ENCODE assay signal across 11 cellular contexts in the genomic region with DNA sequence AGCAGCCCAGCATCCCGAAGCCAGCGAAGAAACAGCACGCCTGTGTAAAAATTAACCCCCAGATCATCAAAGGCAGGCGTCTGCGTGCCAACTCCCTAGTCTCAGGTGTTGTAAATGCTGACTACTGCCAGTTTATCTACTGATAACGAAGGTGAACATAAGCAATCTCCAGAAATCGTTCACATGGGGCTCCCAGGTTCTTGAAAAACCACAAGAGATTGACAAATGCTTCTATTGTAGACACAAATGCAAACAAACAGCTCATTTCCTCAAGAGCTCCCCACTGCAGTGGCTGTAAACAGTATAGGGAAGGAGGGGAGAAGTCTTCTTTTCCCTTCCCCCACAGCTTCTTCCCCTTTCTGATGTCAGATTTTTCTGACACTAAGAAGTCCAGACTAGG. TPM values are rescaled to one million over a fixed set of nuclear protein-coding genes. Genes with fewer than 3 reads are reported as not detected.
DNase-seq lines count a peak whose midpoint lies in the region; ATAC-seq, FAIRE-seq and TF ChIP-seq lines count a peak whose summit lies in the region.
"Had no signal": no experiment of that assay in that cellular context is flagged by ENCODE, and none has a peak within 500 bp of the region (broad histone marks: within the 10 kb centered on the region; RNA-seq: fewer than 3 reads in every experiment).

No MANE protein-coding gene starts in this region.

- TF ChIP-seq POLR2A in stomach (IDR thresholded peaks at IDR 0.05), result no peak

- H3K4me3 Mint-ChIP-seq in chondrocyte (ENCODE audit: unreplicated experiment), result no peak overlapping the region

- H3K27ac Mint-ChIP-seq in chondrocyte (ENCODE audit: unreplicated experiment), result no peak overlapping the region

- no peak for TF ChIP-seq EP300 in stomach (IDR thresholded peaks at IDR 0.05)

- H2AFZ ChIP-seq in hepatocyte, result no peak overlapping the region

- no peaks in the 10 kb centered on the region for H3K9me3 Mint-ChIP-seq in chondrocyte (ENCODE audit: low read depth)

- DNase-seq in NCI-H2196 (lab: John Stamatoyannopoulos, UW; ENCODE audit: unreplicated experiment) (peak; percentile 20), NCI-H2196 treated with DMSO at 0.1 percent for 48 hours (lab: John Stamatoyannopoulos, UW; ENCODE audit: unreplicated experiment) (no peak), OCI-M1 (lab: John Stamatoyannopoulos, UW) (peak; percentile 74), hepatocyte (ENCODE audit: low spot score) (peak; percentile 84), stomach (peak; percentile 78), chondrocyte (ENCODE audit: low spot score) (no peak), frontal cortex (ENCODE audit: low spot score in 2 of 2) (no peak)
- DNase-seq: activated naive CD4-positive, alpha-beta T cell treated with anti-CD3 and anti-CD28 coated beads, Interleukin-2, amount 50 U/mL, for 16 hours; mammary epithelial cell had no signal

- no peak for ATAC-seq in GM21737 (IDR thresholded peaks at IDR 0.05; ENCODE audit: unreplicated experiment)

- H3K4me3 ChIP-seq in hepatocyte, result no peak overlapping the region
- no peak overlapping the region for H3K4me3 ChIP-seq in stomach

- TF ChIP-seq CTCF in hepatocyte (IDR thresholded peaks at IDR 0.05; ENCODE audit: poor library complexity) (no peak), stomach (IDR thresholded peaks at IDR 0.05) (no peak), chondrocyte (IDR thresholded peaks at IDR 0.05) (no peak)

- H3K79me2 ChIP-seq in hepatocyte, result no peaks in the 10 kb centered on the region

- 16% methylated on average over 7 of the region's 7 CpGs for WGBS in hepatocyte (ENCODE audit: low lambda C conversion rate, missing lambda C conversion rate)
- WGBS in stomach, 5 donors, result 18 to 51% (median 33%) methylated on average over 7 of the region's 7 CpGs

- intact Hi-C loops in stomach (cut with DNase I; ENCODE audit: low total_unique reads), result no loop called here

- H3K27me3 Mint-ChIP-seq in chondrocyte (ENCODE audit: low read depth), result no peaks in the 10 kb centered on the region

- H3K9me3 ChIP-seq in hepatocyte (ENCODE audit: low read depth) (no peaks in the 10 kb centered on the region), stomach (no peaks in the 10 kb centered on the region)

- H3K27me3 ChIP-seq in hepatocyte (no peaks in the 10 kb centered on the region), stomach (peaks cover 0 to 2% (median 0%) of the 10 kb centered on the region in 3 donors)

- H3K4me2 ChIP-seq in hepatocyte, result peak overlapping the region; percentile 52
- H3K4me2 ChIP-seq: KMS-11 had no signal

- peaks cover 39% of the 10 kb centered on the region for H3K4me1 ChIP-seq in hepatocyte (ENCODE audit: insufficient read depth)
- peaks cover 18 to 50% (median 42%) of the 10 kb centered on the region in 4 donors for H3K4me1 ChIP-seq in stomach

- H4K20me1 ChIP-seq in hepatocyte (ENCODE audit: insufficient read depth, poor library complexity, severe bottlenecking), result no peaks in the 10 kb centered on the region

- peak overlapping the region; percentile 87 for H3K27ac ChIP-seq in hepatocyte
- peak overlapping the region in 3 of 5 donors; percentile 19 to 65 (median 48) for H3K27ac ChIP-seq in stomach
- H3K27ac ChIP-seq: KMS-11 had no signal

- FAIRE-seq in frontal cortex (lab: Jason Lieb, UNC), result no peak

- peaks cover 19% of the 10 kb centered on the region for H3K4me1 Mint-ChIP-seq in chondrocyte (ENCODE audit: low read depth)

- H3K36me3 Mint-ChIP-seq in chondrocyte (ENCODE audit: low read depth), result no peaks in the 10 kb centered on the region

- H3K9me2 ChIP-seq in hepatocyte (replicated peaks; ENCODE audit: insufficient read depth), result no peaks in the 10 kb centered on the region

- no peaks in the 10 kb centered on the region for H3K36me3 ChIP-seq in hepatocyte (replicated peaks; ENCODE audit: insufficient read depth, low read depth)
- H3K36me3 ChIP-seq in stomach, result no peaks in the 10 kb centered on the region

RNA-seq across cellular contexts. Expression of gene PLEKHG3, which starts 5.3 kb away (rescaled TPM):
- 41.8 and 54.2 TPM in 2 replicates for total RNA-seq in hepatocyte
- 37.1 and 42.7 TPM in 2 replicates for polyA plus RNA-seq in hepatocyte
- total RNA-seq in stomach, result 100 to 1,000 TPM in 1 of 5 donors, 10 to 100 TPM in 4; 25.3 to 292 (median 27.2) TPM
- polyA plus RNA-seq in stomach, result 10 to 100 TPM in 1 of 3 donors, 1 to 10 TPM in 2; 7.3 to 24.8 (median 9.2) TPM
- total RNA-seq in chondrocyte, result 46.3 to 133 TPM (median 131 TPM) in 3 replicates
- 7.3 TPM for total RNA-seq in frontal cortex

Comparison
In these comparisons a context has a peak if more than half of its experiments do, and no peak if none do; other contexts are left out.
1. DNase-seq: peak in NCI-H2196 (single experiment), OCI-M1 (single experiment), hepatocyte (single experiment) and stomach (single experiment); none in NCI-H2196 treated with DMSO at 0.1 percent for 48 hours (single experiment), chondrocyte (single experiment) and frontal cortex (0 of 2).